ENCODE assay signal across 1 cellular context in the genomic region with DNA sequence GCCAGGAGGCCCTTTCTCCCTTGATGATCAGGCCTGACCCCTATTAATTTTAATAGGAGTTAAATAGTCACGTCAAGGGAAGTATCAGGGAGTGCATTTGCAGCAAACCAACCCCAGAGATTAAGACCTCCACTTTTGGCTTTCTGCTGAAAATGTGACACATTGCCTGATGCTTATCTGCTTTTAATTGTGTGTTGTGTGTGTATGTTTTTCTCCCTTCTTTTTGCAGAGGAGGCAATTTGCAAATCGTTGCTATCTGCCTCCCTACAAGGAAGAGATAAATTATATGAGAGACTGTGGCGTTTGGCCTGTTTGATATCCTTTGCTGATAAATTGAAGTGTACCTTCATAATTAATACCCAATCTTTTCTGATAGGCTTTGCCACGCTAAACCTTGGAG.
TF ChIP-seq lines count a peak whose summit lies in the region.

No MANE protein-coding gene starts in this region.

TF ChIP-seq in A549, 52 proteins besides CTCF, POLR2A, EP300 and RAD21:
- TF ChIP-seq, protein P1, sequence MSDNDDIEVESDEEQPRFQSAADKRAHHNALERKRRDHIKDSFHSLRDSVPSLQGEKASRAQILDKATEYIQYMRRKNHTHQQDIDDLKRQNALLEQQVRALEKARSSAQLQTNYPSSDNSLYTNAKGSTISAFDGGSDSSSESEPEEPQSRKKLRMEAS (IDR thresholded peaks at IDR 0.05) = no peak
- TF ChIP-seq CHD2 (IDR thresholded peaks at IDR 0.05; ENCODE audit: low read length, partially characterized antibody) = no peak
- no peak for TF ChIP-seq CHD4 (IDR thresholded peaks at IDR 0.05; ENCODE audit: borderline replicate concordance)
- TF ChIP-seq, protein P2, sequence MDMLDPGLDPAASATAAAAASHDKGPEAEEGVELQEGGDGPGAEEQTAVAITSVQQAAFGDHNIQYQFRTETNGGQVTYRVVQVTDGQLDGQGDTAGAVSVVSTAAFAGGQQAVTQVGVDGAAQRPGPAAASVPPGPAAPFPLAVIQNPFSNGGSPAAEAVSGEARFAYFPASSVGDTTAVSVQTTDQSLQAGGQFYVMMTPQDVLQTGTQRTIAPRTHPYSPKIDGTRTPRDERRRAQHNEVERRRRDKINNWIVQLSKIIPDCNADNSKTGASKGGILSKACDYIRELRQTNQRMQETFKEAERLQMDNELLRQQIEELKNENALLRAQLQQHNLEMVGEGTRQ (IDR thresholded peaks at IDR 0.05) = no peak
- TF ChIP-seq, protein P3, sequence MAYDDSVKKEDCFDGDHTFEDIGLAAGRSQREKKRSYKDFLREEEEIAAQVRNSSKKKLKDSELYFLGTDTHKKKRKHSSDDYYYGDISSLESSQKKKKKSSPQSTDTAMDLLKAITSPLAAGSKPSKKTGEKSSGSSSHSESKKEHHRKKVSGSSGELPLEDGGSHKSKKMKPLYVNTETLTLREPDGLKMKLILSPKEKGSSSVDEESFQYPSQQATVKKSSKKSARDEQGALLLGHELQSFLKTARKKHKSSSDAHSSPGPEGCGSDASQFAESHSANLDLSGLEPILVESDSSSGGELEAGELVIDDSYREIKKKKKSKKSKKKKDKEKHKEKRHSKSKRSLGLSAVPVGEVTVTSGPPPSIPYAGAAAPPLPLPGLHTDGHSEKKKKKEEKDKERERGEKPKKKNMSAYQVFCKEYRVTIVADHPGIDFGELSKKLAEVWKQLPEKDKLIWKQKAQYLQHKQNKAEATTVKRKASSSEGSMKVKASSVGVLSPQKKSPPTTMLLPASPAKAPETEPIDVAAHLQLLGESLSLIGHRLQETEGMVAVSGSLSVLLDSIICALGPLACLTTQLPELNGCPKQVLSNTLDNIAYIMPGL (CRISPR knock-in tag; IDR thresholded peaks at IDR 0.05; ENCODE audit: borderline replicate concordance) = no peak
- no peak for TF ChIP-seq MYC (IDR thresholded peaks at IDR 0.05; ENCODE audit: borderline replicate concordance, low read length)
- TF ChIP-seq ESRRA (IDR thresholded peaks at IDR 0.05; ENCODE audit: borderline replicate concordance, low read length) = no peak
- TF ChIP-seq, protein P4, sequence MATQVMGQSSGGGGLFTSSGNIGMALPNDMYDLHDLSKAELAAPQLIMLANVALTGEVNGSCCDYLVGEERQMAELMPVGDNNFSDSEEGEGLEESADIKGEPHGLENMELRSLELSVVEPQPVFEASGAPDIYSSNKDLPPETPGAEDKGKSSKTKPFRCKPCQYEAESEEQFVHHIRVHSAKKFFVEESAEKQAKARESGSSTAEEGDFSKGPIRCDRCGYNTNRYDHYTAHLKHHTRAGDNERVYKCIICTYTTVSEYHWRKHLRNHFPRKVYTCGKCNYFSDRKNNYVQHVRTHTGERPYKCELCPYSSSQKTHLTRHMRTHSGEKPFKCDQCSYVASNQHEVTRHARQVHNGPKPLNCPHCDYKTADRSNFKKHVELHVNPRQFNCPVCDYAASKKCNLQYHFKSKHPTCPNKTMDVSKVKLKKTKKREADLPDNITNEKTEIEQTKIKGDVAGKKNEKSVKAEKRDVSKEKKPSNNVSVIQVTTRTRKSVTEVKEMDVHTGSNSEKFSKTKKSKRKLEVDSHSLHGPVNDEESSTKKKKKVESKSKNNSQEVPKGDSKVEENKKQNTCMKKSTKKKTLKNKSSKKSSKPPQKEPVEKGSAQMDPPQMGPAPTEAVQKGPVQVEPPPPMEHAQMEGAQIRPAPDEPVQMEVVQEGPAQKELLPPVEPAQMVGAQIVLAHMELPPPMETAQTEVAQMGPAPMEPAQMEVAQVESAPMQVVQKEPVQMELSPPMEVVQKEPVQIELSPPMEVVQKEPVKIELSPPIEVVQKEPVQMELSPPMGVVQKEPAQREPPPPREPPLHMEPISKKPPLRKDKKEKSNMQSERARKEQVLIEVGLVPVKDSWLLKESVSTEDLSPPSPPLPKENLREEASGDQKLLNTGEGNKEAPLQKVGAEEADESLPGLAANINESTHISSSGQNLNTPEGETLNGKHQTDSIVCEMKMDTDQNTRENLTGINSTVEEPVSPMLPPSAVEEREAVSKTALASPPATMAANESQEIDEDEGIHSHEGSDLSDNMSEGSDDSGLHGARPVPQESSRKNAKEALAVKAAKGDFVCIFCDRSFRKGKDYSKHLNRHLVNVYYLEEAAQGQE (IDR thresholded peaks at IDR 0.05) = no peak
- no peak for TF ChIP-seq EHMT2 (IDR thresholded peaks at IDR 0.05; ENCODE audit: low read depth)
- TF ChIP-seq FOSB (CRISPR knock-in tag; IDR thresholded peaks at IDR 0.05) = no peak
- no peak for TF ChIP-seq TP53 (CRISPR knock-in tag; IDR thresholded peaks at IDR 0.05)
- no peak for TF ChIP-seq HOXA7 (CRISPR knock-in tag; IDR thresholded peaks at IDR 0.05)
TF ChIP-seq in A549: peak in this region for 0.
